1 cellular context compared by ENCODE assay signal in genomic region chr13:113022391-113023216, GRCh38.
TF ChIP-seq lines count a peak whose summit lies in the region.

No MANE protein-coding gene starts in this region.

TF ChIP-seq in HepG2, 621 proteins besides CTCF, POLR2A, EP300 and RAD21 (continued from another document and continues in another):
- TF ChIP-seq STAT6 (CRISPR knock-in tag; IDR thresholded peaks at IDR 0.05; ENCODE audit: borderline replicate concordance) (0 out of 2 replicates have a peak, but pooled peaks have one; percentile 19), ZBTB25 (CRISPR knock-in tag; IDR thresholded peaks at IDR 0.05) (peak; percentile 71), LBX2 (CRISPR knock-in tag; IDR thresholded peaks at IDR 0.05; ENCODE audit: borderline replicate concordance) (no peak), ZNF414 (CRISPR knock-in tag; IDR thresholded peaks at IDR 0.05) (0 out of 2 replicates have a peak, but pooled peaks have one; percentile 70), SAFB2 (CRISPR knock-in tag; IDR thresholded peaks at IDR 0.05; ENCODE audit: borderline replicate concordance, low read depth) (no peak), NCOA2 (CRISPR knock-in tag; IDR thresholded peaks at IDR 0.05) (peak; percentile 90), IKZF4 (CRISPR knock-in tag; IDR thresholded peaks at IDR 0.05; ENCODE audit: borderline replicate concordance, low read depth, not compliant biosample characterization) (no peak), ZFP41 (CRISPR knock-in tag; IDR thresholded peaks at IDR 0.05; ENCODE audit: borderline replicate concordance) (no peak), SP1 (IDR thresholded peaks at IDR 0.05) (no peak), SP1 (CRISPR knock-in tag; IDR thresholded peaks at IDR 0.05) (peak; percentile 51; the same call in 1 of the 2 replicates), ZNF280B (CRISPR knock-in tag; IDR thresholded peaks at IDR 0.05; ENCODE audit: borderline replicate concordance) (no peak), AKNA (CRISPR knock-in tag; IDR thresholded peaks at IDR 0.05; ENCODE audit: borderline replicate concordance) (no peak), ZMYM2 (CRISPR knock-in tag; IDR thresholded peaks at IDR 0.05) (0 out of 2 replicates have a peak, but pooled peaks have one; percentile 58), HNRNPK (IDR thresholded peaks at IDR 0.05; ENCODE audit: low read depth, low read length, poor library complexity, severe bottlenecking) (no peak), ZNF589 (CRISPR knock-in tag; conservative IDR thresholded peaks at IDR 0.05) (peak; percentile 81; the same call in 1 of the 2 replicates), PCBP1 (IDR thresholded peaks at IDR 0.05; ENCODE audit: borderline replicate concordance, low read depth, low read length) (0 out of 2 replicates have a peak, but pooled peaks have one; percentile 27), HNRNPLL (IDR thresholded peaks at IDR 0.05; ENCODE audit: low read depth, low read length, poor library complexity, severe bottlenecking) (no peak), TARDBP (CRISPR knock-in tag; IDR thresholded peaks at IDR 0.05) (peak; percentile 72; the same call in 1 of the 2 replicates), REXO4 (CRISPR knock-in tag; IDR thresholded peaks at IDR 0.05; ENCODE audit: borderline replicate concordance) (no peak), DNMT3B (CRISPR knock-in tag; conservative IDR thresholded peaks at IDR 0.05) (peak; percentile 67; the same call in 1 of the 2 replicates), KAT2B (IDR thresholded peaks at IDR 0.05; ENCODE audit: borderline replicate concordance, low read depth, low read length) (no peak), NFIB (CRISPR knock-in tag; IDR thresholded peaks at IDR 0.05; ENCODE audit: borderline replicate concordance) (no peak), ZKSCAN8 (CRISPR knock-in tag; IDR thresholded peaks at IDR 0.05; ENCODE audit: borderline replicate concordance) (0 out of 2 replicates have a peak, but pooled peaks have one; percentile 27), U2AF1 (optimal IDR thresholded peaks at IDR 0.05; ENCODE audit: low read depth, low read length) (peak; percentile 44), ZNF136 (CRISPR knock-in tag; IDR thresholded peaks at IDR 0.05; ENCODE audit: low read depth) (no peak), TBL1XR1 (IDR thresholded peaks at IDR 0.05; ENCODE audit: borderline replicate concordance, low read length, partially characterized antibody) (no peak), YEATS4 (CRISPR knock-in tag; IDR thresholded peaks at IDR 0.05; ENCODE audit: borderline replicate concordance) (peak; percentile 57; the same call in 1 of the 2 replicates), ZBED4 (CRISPR knock-in tag; IDR thresholded peaks at IDR 0.05; ENCODE audit: borderline replicate concordance) (no peak), NR2F2 (IDR thresholded peaks at IDR 0.05; ENCODE audit: borderline replicate concordance, low read depth) (peak; percentile 93), ZNF251 (CRISPR knock-in tag; IDR thresholded peaks at IDR 0.05) (no peak), POLR2AphosphoS5 (IDR thresholded peaks at IDR 0.05; ENCODE audit: low read depth, low read length) (peak; percentile 34; the same call in 1 of the 2 replicates), NFE2L2 (IDR thresholded peaks at IDR 0.05; ENCODE audit: low read length) (no peak), TFE3 (CRISPR knock-in tag; IDR thresholded peaks at IDR 0.05) (peak; percentile 86), HNF1A (IDR thresholded peaks at IDR 0.05; ENCODE audit: low read depth) (peak; percentile 28; the same call in 1 of the 2 replicates), HNF1A (CRISPR knock-in tag; IDR thresholded peaks at IDR 0.05; ENCODE audit: borderline replicate concordance) (peak; percentile 69; the same call in 1 of the 2 replicates)
